ENCODE assay signal across 8 cellular contexts in the genomic region with DNA sequence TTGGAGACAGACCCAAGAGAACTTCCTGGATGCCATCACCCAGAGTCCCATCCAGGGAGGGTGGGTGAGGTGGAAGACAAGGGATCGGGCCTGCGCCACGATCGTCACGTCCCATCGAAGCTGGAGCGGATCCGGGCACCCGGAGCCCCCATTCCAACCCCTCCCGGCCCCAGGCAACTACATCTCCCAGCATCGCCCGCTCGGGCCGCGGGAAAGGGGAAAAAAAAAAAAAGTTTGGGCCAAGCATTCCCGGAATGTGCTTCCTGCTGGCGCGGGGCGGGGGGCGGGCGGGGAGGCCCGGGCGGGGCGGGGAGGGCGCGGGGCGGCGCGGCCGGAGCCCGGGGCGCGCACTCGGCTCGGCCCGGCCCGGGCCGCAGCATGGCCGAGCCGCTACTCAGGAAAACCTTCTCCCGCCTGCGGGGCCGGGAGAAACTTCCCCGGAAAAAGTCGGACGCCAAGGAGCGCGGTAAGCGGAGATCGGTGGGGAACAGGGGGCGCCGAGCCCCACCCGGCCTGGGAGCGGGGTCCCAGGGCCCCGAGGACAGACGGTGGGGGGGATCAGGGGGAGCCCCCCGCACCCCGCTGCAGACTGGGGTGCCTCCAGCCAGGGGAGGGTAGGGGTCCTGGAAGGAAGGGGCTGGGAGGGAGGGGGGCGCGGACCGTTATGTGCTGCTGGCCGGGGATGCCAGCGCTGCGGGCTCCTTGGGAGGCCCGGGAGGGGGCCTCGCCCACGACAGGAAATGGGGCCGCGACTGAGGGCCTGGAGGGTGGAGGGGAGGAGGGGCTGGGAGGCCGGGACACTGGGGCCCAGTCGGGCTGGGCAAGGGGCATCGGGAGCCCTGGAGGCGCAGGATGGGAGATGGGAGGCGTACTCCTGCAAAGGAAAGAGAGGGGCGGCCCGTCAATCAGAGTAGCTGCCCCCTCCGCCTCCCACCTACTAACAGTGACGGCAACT. TPM values are rescaled to one million over a fixed set of nuclear protein-coding genes. Genes with fewer than 3 reads are reported as not detected.
DNase-seq lines count a peak whose midpoint lies in the region; ATAC-seq and TF ChIP-seq lines count a peak whose summit lies in the region.

A gene with protein sequence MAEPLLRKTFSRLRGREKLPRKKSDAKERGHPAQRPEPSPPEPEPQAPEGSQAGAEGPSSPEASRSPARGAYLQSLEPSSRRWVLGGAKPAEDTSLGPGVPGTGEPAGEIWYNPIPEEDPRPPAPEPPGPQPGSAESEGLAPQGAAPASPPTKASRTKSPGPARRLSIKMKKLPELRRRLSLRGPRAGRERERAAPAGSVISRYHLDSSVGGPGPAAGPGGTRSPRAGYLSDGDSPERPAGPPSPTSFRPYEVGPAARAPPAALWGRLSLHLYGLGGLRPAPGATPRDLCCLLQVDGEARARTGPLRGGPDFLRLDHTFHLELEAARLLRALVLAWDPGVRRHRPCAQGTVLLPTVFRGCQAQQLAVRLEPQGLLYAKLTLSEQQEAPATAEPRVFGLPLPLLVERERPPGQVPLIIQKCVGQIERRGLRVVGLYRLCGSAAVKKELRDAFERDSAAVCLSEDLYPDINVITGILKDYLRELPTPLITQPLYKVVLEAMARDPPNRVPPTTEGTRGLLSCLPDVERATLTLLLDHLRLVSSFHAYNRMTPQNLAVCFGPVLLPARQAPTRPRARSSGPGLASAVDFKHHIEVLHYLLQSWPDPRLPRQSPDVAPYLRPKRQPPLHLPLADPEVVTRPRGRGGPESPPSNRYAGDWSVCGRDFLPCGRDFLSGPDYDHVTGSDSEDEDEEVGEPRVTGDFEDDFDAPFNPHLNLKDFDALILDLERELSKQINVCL (plus strand): TSS at position 346 of the 955 bp plus-strand sequence. CDS start 33 bp downstream, at position 379.

- peak; percentile 92 for DNase-seq in AG08396 (ENCODE audit: low spot score)
- no peak for DNase-seq in LNCaP clone FGC (ENCODE audit: low read depth)
- no peak for DNase-seq in caudate nucleus (lab: John Stamatoyannopoulos, UW)
- DNase-seq in kidney epithelial cell (ENCODE audit: low read depth): no peak
- DNase-seq in stimulated activated CD4-positive, alpha-beta T cell treated with anti-CD3 and anti-CD28 coated beads, Interleukin-15, amount 100 ng/mL, for 48 hours (ENCODE audit: low read depth in 2 of 2): peak; percentile 28 to 35

- H3K27ac ChIP-seq in caudate nucleus (ENCODE audit: low read depth, low read length): peak within 1 kb of the TSS; percentile 64

- peaks cover 1% of the 10 kb centered on the region for H3K36me3 ChIP-seq in kidney epithelial cell (ENCODE audit: control insufficient read depth, insufficient read depth, low read length)

- H3K27me3 ChIP-seq in kidney epithelial cell (ENCODE audit: control insufficient read depth, insufficient read depth, low read length): no peaks in the 10 kb centered on the region

- ATAC-seq in GM19324 (IDR thresholded peaks at IDR 0.05; ENCODE audit: low FRiP score, unreplicated experiment): no peak
- ATAC-seq in HG02678 (IDR thresholded peaks at IDR 0.05; ENCODE audit: unreplicated experiment): no peak
- ATAC-seq in GM18519 (IDR thresholded peaks at IDR 0.05; ENCODE audit: low FRiP score, unreplicated experiment): no peak

- TF ChIP-seq CTCF in LNCaP clone FGC (IDR thresholded peaks at IDR 0.05; ENCODE audit: control insufficient read depth, extremely low read depth, insufficient read depth) (no peak), kidney epithelial cell (IDR thresholded peaks at IDR 0.05; ENCODE audit: insufficient read depth, low read length, poor library complexity, severe bottlenecking) (no peak)

- H3K4me3 ChIP-seq in LNCaP clone FGC (ENCODE audit: low read depth, low read length): peak within 1 kb of the TSS; percentile 37
- peak within 1 kb of the TSS; percentile 97 for H3K4me3 ChIP-seq in kidney epithelial cell (ENCODE audit: low read depth, low read length)

RNA-seq across cellular contexts. Expression of the gene that starts here (rescaled TPM):
- 28.4 and 47.0 TPM in 2 replicates for total RNA-seq in kidney epithelial cell

Comparison
In these comparisons a context has a peak if more than half of its experiments do, and no peak if none do; other contexts are left out.
1. DNase-seq: peak in AG08396 (single experiment) and stimulated activated CD4-positive, alpha-beta T cell treated with anti-CD3 and anti-CD28 coated beads, Interleukin-15, amount 100 ng/mL, for 48 hours (2 of 2); none in LNCaP clone FGC (single experiment), caudate nucleus (0 of 61) and kidney epithelial cell (single experiment).